ENCODE assay signal across 9 cellular contexts in the genomic region with DNA sequence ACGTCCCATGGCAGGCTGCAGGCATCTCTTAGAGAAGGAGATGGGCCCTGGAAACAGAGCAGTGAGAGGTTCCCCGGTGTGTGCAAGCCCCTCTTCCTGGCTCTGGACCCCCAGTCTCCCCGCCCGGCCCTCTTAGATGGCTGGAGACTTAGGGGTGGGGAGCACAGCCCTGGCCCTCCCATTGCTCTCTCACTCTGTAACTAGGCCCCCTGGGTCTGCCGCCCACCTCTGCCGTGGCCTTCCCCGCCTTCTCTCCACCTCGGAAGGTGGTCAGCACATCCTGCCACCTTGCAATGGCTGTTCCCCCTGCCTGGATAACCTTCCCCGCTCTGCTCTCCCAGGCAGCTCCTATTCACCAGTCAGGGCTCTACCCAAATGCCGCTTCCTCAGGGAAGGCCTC. TPM values are rescaled to one million over a fixed set of nuclear protein-coding genes. Genes with fewer than 3 reads are reported as not detected.
"Had no signal": no experiment of that assay in that cellular context is flagged by ENCODE, and none has a peak within 500 bp of the region (broad histone marks: within the 10 kb centered on the region; RNA-seq: fewer than 3 reads in every experiment).

No MANE protein-coding gene starts in this region.

- H3K27ac ChIP-seq: GM23248, HL-60 had no signal

- H3K27ac Mint-ChIP-seq: HFFc6, IgD-negative memory B cell had no signal

- FAIRE-seq: HepG2 had no signal

- H3K4me1 Mint-ChIP-seq: IgD-negative memory B cell had no signal

- H3K36me3 Mint-ChIP-seq: IgD-negative memory B cell had no signal

- H3K9ac ChIP-seq: GM23248 had no signal

- DNase-seq: GM23248, GOT3, H7, HFFc6 had no signal

- H3K36me3 ChIP-seq: HAP-1 had no signal

- H3K9me3 ChIP-seq: HAP-1 had no signal

- ATAC-seq: HCT116, HepG2 had no signal

- H3K27me3 Mint-ChIP-seq: IgD-negative memory B cell had no signal

- H3K4me3 ChIP-seq: GM23248, HAP-1 had no signal

- H3K4me1 ChIP-seq: HAP-1 had no signal

- H3K4me3 Mint-ChIP-seq: HFFc6, IgD-negative memory B cell had no signal

RNA-seq across cellular contexts. Expression of a gene that starts 21.8 kb away (rescaled TPM):
- total RNA-seq: HepG2, HFFc6 had no signal
- polyA plus RNA-seq: HepG2, IgD-negative memory B cell had no signal

RNA-seq across cellular contexts. Expression of a gene that starts 30.1 kb away (rescaled TPM):
- total RNA-seq: GM23248, HFFc6 had no signal
- polyA plus RNA-seq: GM23248, IgD-negative memory B cell had no signal
